Comparison of ENCODE assay signal across 8 cellular contexts in the genomic region with DNA sequence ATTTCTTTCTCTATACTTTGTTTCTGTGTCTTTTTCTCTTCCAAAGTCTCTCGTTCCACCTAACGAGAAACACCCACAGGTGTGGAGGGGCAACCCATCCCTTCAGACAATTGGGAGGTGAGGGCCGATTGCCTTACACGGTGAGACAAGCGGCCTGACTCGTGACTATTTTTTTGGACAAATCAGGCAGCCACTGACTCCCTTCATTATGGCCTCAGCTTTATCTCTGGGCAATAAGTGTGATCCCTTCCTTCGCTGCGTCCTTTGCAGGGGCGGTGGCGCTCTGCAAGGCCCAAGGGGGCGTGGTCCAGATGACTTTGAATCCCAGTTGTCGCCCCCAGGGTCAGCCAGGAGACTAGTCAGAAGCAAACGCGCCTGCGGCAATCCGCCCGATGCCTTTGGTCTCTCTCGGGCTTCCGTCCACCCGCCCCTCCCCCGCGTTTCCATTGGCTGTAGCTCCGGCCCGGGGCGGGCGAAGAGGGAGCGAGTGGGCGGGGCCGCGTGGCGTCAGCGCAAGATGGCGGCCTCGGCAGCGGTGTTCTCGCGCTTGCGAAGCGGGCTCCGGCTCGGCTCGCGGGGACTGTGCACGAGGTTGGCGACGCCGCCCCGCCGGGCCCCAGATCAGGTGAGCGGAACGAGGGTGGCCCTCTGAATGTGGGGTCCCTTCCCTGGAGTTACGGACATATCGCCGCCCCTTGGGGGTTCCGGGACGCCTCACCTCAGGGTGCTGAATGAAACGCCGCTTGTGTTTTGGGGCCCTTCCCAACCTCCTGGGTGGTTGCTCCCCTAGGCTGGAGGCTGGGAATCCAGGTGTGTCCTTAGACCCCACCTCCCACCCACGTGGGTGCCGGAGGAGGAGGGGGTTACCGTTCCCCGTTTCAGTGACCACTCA. TPM values are rescaled to one million over a fixed set of nuclear protein-coding genes. Genes with fewer than 3 reads are reported as not detected.
A peak's percentile ranks its signal among the peaks of the same experiment; 100 is the strongest.
DNase-seq lines count a peak whose midpoint lies in the region; ATAC-seq and TF ChIP-seq lines count a peak whose summit lies in the region.

TIMM50 (plus strand) TSS at position 502 of the 892 bp plus-strand sequence; CDS start at position 518, 16 bp downstream.

- peak within 1 kb of the TSS; percentile 86 to 97 (median 92) for H3K4me3 Mint-ChIP-seq in naive thymus-derived CD4-positive, alpha-beta T cell
- H3K4me3 Mint-ChIP-seq in stimulated activated memory B cell treated with anti-CD40 and anti-IgM and Interleukin-4, amounts not matched to agents 10 μg/mL and 1 μg/mL and 100 μg/mL, for 72 hours = peak within 1 kb of the TSS; percentile 90

- POLR2A ChIA-PET in RWPE1 (lab: Yijun Ruan, JAX; ENCODE audit: low non-redundant PET) = interaction anchor here (0.6 kb wide), 1 partner anchor 488 kb away, joined by 8 read pairs; no protein-coding TSS in a partner anchor
- POLR2A ChIA-PET in naive thymus-derived CD4-positive, alpha-beta T cell (lab: Charles Lee) = interaction anchor here (0.6 to 1.2 kb wide), 8 partner anchors 9 to 240 kb away, joined by 3 to 5 read pairs (median 4); partner anchors contain the start of genes MED29, PAF1, PLEKHG2 and RPS16

- H4K20me1 ChIP-seq in DOHH2 (ENCODE audit: control insufficient read depth, insufficient read depth, low read depth, low read length) = no peaks in the 10 kb centered on the region

- peak within 1 kb of the TSS; percentile 80 to 97 (median 93) for H3K27ac Mint-ChIP-seq in naive thymus-derived CD4-positive, alpha-beta T cell
- H3K27ac Mint-ChIP-seq in stimulated activated memory B cell treated with anti-CD40 and anti-IgM and Interleukin-4, amounts not matched to agents 10 μg/mL and 1 μg/mL and 100 μg/mL, for 72 hours = peak within 1 kb of the TSS; percentile 91

- H3K9me2 ChIP-seq in DOHH2 (replicated peaks; ENCODE audit: control insufficient read depth, low read length) = no peaks in the 10 kb centered on the region

- peak within 1 kb of the TSS; percentile 94 for H3K4me2 ChIP-seq in DOHH2 (ENCODE audit: low read length)

- peaks cover 36% of the 10 kb centered on the region for H3K79me2 ChIP-seq in DOHH2 (ENCODE audit: control insufficient read depth, low read length)

- peak within 1 kb of the TSS; percentile 90 for H3K4me3 ChIP-seq in DOHH2 (ENCODE audit: low read length)
- H3K4me3 ChIP-seq in naive thymus-derived CD4-positive, alpha-beta T cell (ENCODE audit: low read length) = peak within 1 kb of the TSS; percentile 74

- DNase-seq in GOT3 (lab: John Stamatoyannopoulos, UW) = peak; percentile 89
- DNase-seq in LoVo (ENCODE audit: low spot score) = peak; percentile 97
- peak; percentile 91 for DNase-seq in RWPE1 (ENCODE audit: low spot score)
- peak; percentile 94 to 96 for DNase-seq in activated T-helper 1 cell treated with anti-CD3 and anti-CD28 coated beads, Interleukin-2, amount 50 U/mL, for 16 hours (ENCODE audit: low read depth in 1 of 2, low spot score in 1 of 2)
- DNase-seq in fibroblast of gingiva (ENCODE audit: low read depth) = peak; percentile 91
- peak; percentile 93 to 98 (median 95) for DNase-seq in naive thymus-derived CD4-positive, alpha-beta T cell

- TF ChIP-seq CTCF in DOHH2 (IDR thresholded peaks at IDR 0.05; ENCODE audit: low read depth, low read length, poor library complexity, severe bottlenecking) = no peak
- no peak for TF ChIP-seq CTCF in RWPE1 (conservative IDR thresholded peaks at IDR 0.05; ENCODE audit: low read depth)

- CTCF ChIA-PET in RWPE1 (lab: Yijun Ruan, JAX) = interaction anchor here (0.6 kb wide), 1 partner anchor 82 kb away, joined by 4 read pairs; no protein-coding TSS in a partner anchor
- CTCF ChIA-PET in naive thymus-derived CD4-positive, alpha-beta T cell (lab: Charles Lee) = no interaction called here

- H3K4me1 ChIP-seq in DOHH2 (ENCODE audit: control insufficient read depth, low read length) = peaks cover 20% of the 10 kb centered on the region
- peaks cover 10 to 11% of the 10 kb centered on the region in 2 donors for H3K4me1 ChIP-seq in naive thymus-derived CD4-positive, alpha-beta T cell (ENCODE audit: control insufficient read depth in 2 of 2, insufficient read depth in 2 of 2, low read length in 2 of 2)

- H3K27me3 ChIP-seq in DOHH2 (ENCODE audit: control insufficient read depth, low read length) = no peaks in the 10 kb centered on the region
- no peaks in the 10 kb centered on the region for H3K27me3 ChIP-seq in naive thymus-derived CD4-positive, alpha-beta T cell (ENCODE audit: control insufficient read depth in 2 of 2, insufficient read depth in 2 of 2, low read length in 2 of 2)

- peaks cover 0 to 15% (median 6%) of the 10 kb centered on the region in 5 donors for H3K36me3 Mint-ChIP-seq in naive thymus-derived CD4-positive, alpha-beta T cell
- peaks cover 32% of the 10 kb centered on the region for H3K36me3 Mint-ChIP-seq in stimulated activated memory B cell treated with anti-CD40 and anti-IgM and Interleukin-4, amounts not matched to agents 10 μg/mL and 1 μg/mL and 100 μg/mL, for 72 hours

- peak; percentile 100 for ATAC-seq in naive thymus-derived CD4-positive, alpha-beta T cell
- peak; percentile 98 for ATAC-seq in stimulated activated memory B cell treated with anti-CD40 and anti-IgM and Interleukin-4, amounts not matched to agents 10 μg/mL and 1 μg/mL and 100 μg/mL, for 72 hours

- H3K36me3 ChIP-seq in DOHH2 (ENCODE audit: control insufficient read depth, low read length) = peaks cover 47% of the 10 kb centered on the region
- peaks cover 0 to 32% (median 2%) of the 10 kb centered on the region in 3 experiments for H3K36me3 ChIP-seq in naive thymus-derived CD4-positive, alpha-beta T cell (ENCODE audit: control insufficient read depth in 2 of 3, insufficient read depth in 3 of 3, low read length in 3 of 3)

- peak within 1 kb of the TSS; percentile 51 for H3K27ac ChIP-seq in DOHH2 (ENCODE audit: low read depth, low read length)
- H3K27ac ChIP-seq in RWPE1 = peak within 1 kb of the TSS; percentile 78
- H3K27ac ChIP-seq in naive thymus-derived CD4-positive, alpha-beta T cell (ENCODE audit: low read depth, low read length) = peak within 1 kb of the TSS; percentile 86

- no peaks in the 10 kb centered on the region for H3K9me3 Mint-ChIP-seq in naive thymus-derived CD4-positive, alpha-beta T cell
- H3K9me3 Mint-ChIP-seq in stimulated activated memory B cell treated with anti-CD40 and anti-IgM and Interleukin-4, amounts not matched to agents 10 μg/mL and 1 μg/mL and 100 μg/mL, for 72 hours = no peaks in the 10 kb centered on the region

- no peaks in the 10 kb centered on the region for H3K27me3 Mint-ChIP-seq in naive thymus-derived CD4-positive, alpha-beta T cell
- H3K27me3 Mint-ChIP-seq in stimulated activated memory B cell treated with anti-CD40 and anti-IgM and Interleukin-4, amounts not matched to agents 10 μg/mL and 1 μg/mL and 100 μg/mL, for 72 hours = no peaks in the 10 kb centered on the region

- peaks cover 7% of the 10 kb centered on the region for H3F3A ChIP-seq in DOHH2 (ENCODE audit: control insufficient read depth, insufficient read depth)

- intact Hi-C loops in naive thymus-derived CD4-positive, alpha-beta T cell (cut with micrococcal nuclease) = loop anchor here (1.0 to 2.0 kb wide), 6 partner anchors 18 to 353 kb away; partner anchors contain the start of genes EID2B (in 2 of the 2), SUPT5H (in 2 of the 2), DLL3 (in 1 of the 2) and MED29 (in 1 of the 2)

- H3K9me3 ChIP-seq in DOHH2 (ENCODE audit: control insufficient read depth, insufficient read depth, low read length) = no peaks in the 10 kb centered on the region
- no peaks in the 10 kb centered on the region for H3K9me3 ChIP-seq in naive thymus-derived CD4-positive, alpha-beta T cell (ENCODE audit: control insufficient read depth in 2 of 3, low read length in 3 of 3)

- H3K4me1 Mint-ChIP-seq in naive thymus-derived CD4-positive, alpha-beta T cell = peaks cover 14 to 32% (median 25%) of the 10 kb centered on the region in 7 donors
- H3K4me1 Mint-ChIP-seq in stimulated activated memory B cell treated with anti-CD40 and anti-IgM and Interleukin-4, amounts not matched to agents 10 μg/mL and 1 μg/mL and 100 μg/mL, for 72 hours = peaks cover 24% of the 10 kb centered on the region

RNA-seq across cellular contexts. Expression of gene TIMM50, which starts in this region (rescaled TPM):
- total RNA-seq in naive thymus-derived CD4-positive, alpha-beta T cell = 10 to 100 TPM; 43.5 to 70.0 (median 50.0) TPM
- polyA plus RNA-seq in naive thymus-derived CD4-positive, alpha-beta T cell = 10 to 100 TPM; 43.8 to 50.8 TPM

Comparison
In these comparisons a context has a peak if more than half of its experiments do, and no peak if none do; other contexts are left out.
1. Peak in every context shown above with its lines: DNase-seq, ATAC-seq, H3K4me3 ChIP-seq and H3K27ac ChIP-seq.